ENCODE assay signal across 8 cellular contexts in genomic region chr6:110039996-110040383, GRCh38.
DNase-seq lines count a peak whose midpoint lies in the region; ATAC-seq lines count a peak whose summit lies in the region.

No MANE protein-coding gene starts in this region.

- no peaks in the 10 kb centered on the region for H3K36me3 Mint-ChIP-seq in effector memory CD8-positive, alpha-beta T cell (ENCODE audit: insufficient read depth)
- peaks cover 0 to 15% (median 6%) of the 10 kb centered on the region in 3 donors for H3K36me3 Mint-ChIP-seq in naive thymus-derived CD8-positive, alpha-beta T cell

- no peaks in the 10 kb centered on the region for H3K9me3 Mint-ChIP-seq in effector memory CD8-positive, alpha-beta T cell
- H3K9me3 Mint-ChIP-seq in naive thymus-derived CD8-positive, alpha-beta T cell: no peaks in the 10 kb centered on the region

- peak; percentile 61 for DNase-seq in SKM-1 treated with dmso at 0.1 percent for 144 hours (lab: John Stamatoyannopoulos, UW; ENCODE audit: unreplicated experiment)
- DNase-seq in SKM-1 (lab: John Stamatoyannopoulos, UW; ENCODE audit: unreplicated experiment): no peak
- peak; percentile 23 for DNase-seq in NCI-H2081 treated with DMSO at 0.1 percent for 48 hours (lab: John Stamatoyannopoulos, UW)
- peak; percentile 23 to 26 for DNase-seq in activated CD4-positive, alpha-beta T cell treated with anti-CD3 and anti-CD28 coated beads, Interleukin-2, amount 50 U/mL, for 24 hours (ENCODE audit: low read depth in 1 of 2, low spot score in 1 of 2)
- peak; percentile 11 to 41 (median 11) for DNase-seq in effector memory CD8-positive, alpha-beta T cell
- DNase-seq in naive thymus-derived CD8-positive, alpha-beta T cell: peak; percentile 13 to 75 (median 54)
- peak; percentile 50 for DNase-seq in ureter (ENCODE audit: low spot score)

- H3K4me3 Mint-ChIP-seq in effector memory CD8-positive, alpha-beta T cell: peak overlapping the region; percentile 85 to 92
- peak overlapping the region; percentile 89 to 97 (median 92) for H3K4me3 Mint-ChIP-seq in naive thymus-derived CD8-positive, alpha-beta T cell

- H3K4me1 Mint-ChIP-seq in effector memory CD8-positive, alpha-beta T cell (ENCODE audit: low read depth in 2 of 2): peaks cover 11 to 13% of the 10 kb centered on the region in 2 donors
- peaks cover 12 to 35% (median 19%) of the 10 kb centered on the region in 4 donors for H3K4me1 Mint-ChIP-seq in naive thymus-derived CD8-positive, alpha-beta T cell

- H3K27ac Mint-ChIP-seq in effector memory CD8-positive, alpha-beta T cell: peak overlapping the region; percentile 92 to 94
- H3K27ac Mint-ChIP-seq in naive thymus-derived CD8-positive, alpha-beta T cell: peak overlapping the region; percentile 86 to 98 (median 94)

- ATAC-seq in HG03025 (IDR thresholded peaks at IDR 0.05; ENCODE audit: low FRiP score, unreplicated experiment): peak; percentile 40
- ATAC-seq in effector memory CD8-positive, alpha-beta T cell (replicated peaks): peak; percentile 61
- ATAC-seq in naive thymus-derived CD8-positive, alpha-beta T cell: peak; percentile 79 to 80

- POLR2A ChIA-PET in naive thymus-derived CD8-positive, alpha-beta T cell (lab: Charles Lee): interaction anchor here (0.7 to 2.5 kb wide), 8 partner anchors 334 to 1482 kb away, joined by 3 to 20 read pairs (median 7); partner anchors contain the start of genes AK9, CD164, CEP57L1 and FIG4

- no peaks in the 10 kb centered on the region for H3K27me3 Mint-ChIP-seq in effector memory CD8-positive, alpha-beta T cell
- H3K27me3 Mint-ChIP-seq in naive thymus-derived CD8-positive, alpha-beta T cell: no peaks in the 10 kb centered on the region
